22 cellular contexts compared by ENCODE assay signal in the genomic region with DNA sequence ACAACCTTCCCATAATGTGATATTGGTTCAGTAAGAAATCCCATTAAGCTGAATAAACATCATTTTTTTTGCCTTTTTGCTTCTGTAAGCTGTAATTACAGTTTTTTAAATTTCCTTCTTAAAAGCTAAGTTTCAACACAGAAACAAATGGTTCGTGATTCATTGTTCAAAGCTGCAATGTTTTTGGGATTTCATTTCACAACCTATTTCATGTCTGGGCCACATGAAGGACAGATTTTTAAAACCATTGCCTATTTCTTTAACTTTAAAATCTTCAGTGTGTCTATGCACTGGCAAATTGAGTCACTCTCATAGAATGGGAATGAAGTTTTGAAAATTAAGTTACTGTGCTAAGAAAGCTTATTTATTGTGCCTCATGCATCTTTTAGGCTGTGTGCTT.
"Had no signal": no experiment of that assay in that cellular context is flagged by ENCODE, and none has a peak within 500 bp of the region (broad histone marks: within the 10 kb centered on the region; RNA-seq: fewer than 3 reads in every experiment).

No MANE protein-coding gene starts in this region.

- H3K9ac ChIP-seq: SK-N-SH had no signal

- DNase-seq: IMR-90, Karpas-422, KG1, MM.1S, NCI-H1092 treated with DMSO at 0.1 percent for 48 hours, NCI-H1436, NCI-H187, NCI-H2029, NCI-H2081 treated with DMSO at 0.1 percent for 48 hours, NCI-H2171, NCI-H226, NCI-H446, NCI-H510A, NCI-H524 treated with DMSO at 0.1 percent for 48 hours, NCI-H69, NCI-H774, PC-3, SHP77, SK-N-SH, SW 1271 had no signal

- H3K4me2 ChIP-seq: SK-N-SH had no signal

- H3K27ac ChIP-seq: RWPE1 had no signal

- H3K9me3 ChIP-seq: SK-N-SH had no signal

- ATAC-seq: Panc1, PC-3 had no signal
